Comparison of ENCODE assay signal across 12 cellular contexts in the genomic region with DNA sequence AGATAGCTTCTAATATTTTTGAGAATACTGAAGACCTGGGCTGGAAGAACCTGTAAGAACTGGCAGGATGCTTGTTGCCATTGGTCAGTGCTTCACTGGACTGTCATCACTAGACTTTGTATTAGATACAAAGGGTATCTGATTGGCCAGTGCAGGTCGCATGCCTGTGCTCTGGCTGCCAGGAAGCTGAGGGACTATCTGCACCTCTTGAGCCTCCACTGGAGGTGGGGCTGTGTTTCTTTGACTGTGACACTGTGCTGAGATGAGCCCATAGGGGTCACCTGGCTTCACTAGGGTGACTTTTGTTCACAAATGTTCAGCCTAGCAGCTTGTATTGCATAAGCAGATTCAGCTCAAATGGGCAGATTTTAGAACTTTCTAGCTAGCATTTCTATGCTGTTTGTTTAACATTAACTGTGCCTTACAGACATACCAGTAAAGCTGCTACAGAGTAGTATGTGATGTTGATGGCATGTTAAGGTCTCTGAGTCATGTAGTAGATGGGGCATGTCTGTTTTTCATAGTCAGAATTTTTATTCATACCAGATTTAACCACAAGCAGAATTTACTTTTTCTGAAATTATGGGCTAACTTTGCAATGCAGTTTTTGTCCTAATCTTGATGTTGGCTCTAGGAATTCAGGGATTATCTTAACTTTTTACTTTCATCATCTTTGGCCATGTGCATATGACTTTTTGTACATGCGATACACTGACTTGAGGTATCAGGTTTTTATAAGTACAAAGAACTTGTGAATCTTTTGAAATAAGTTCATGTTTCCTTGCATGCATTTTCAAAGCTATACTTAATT. TPM values are rescaled to one million over a fixed set of nuclear protein-coding genes. Genes with fewer than 3 reads are reported as not detected.
DNase-seq lines count a peak whose midpoint lies in the region; ATAC-seq and TF ChIP-seq lines count a peak whose summit lies in the region.
"Had no signal": no experiment of that assay in that cellular context is flagged by ENCODE, and none has a peak within 500 bp of the region (broad histone marks: within the 10 kb centered on the region; RNA-seq: fewer than 3 reads in every experiment).

No MANE protein-coding gene starts in this region.

- H3K36me3 ChIP-seq in osteoblast (ENCODE audit: insufficient read depth, low read length) (no peaks in the 10 kb centered on the region), Peyer's patch (no peaks in the 10 kb centered on the region)

- TF ChIP-seq CTCF in osteoblast (IDR thresholded peaks at IDR 0.05; ENCODE audit: extremely low read depth, low read depth, low read length) (no peak), GM10266 (IDR thresholded peaks at IDR 0.05; ENCODE audit: control insufficient read depth, insufficient read depth, low read depth, missing control alignments) (no peak), Peyer's patch (IDR thresholded peaks at IDR 0.05) (no peak)

- H3K4me1 ChIP-seq in osteoblast (ENCODE audit: insufficient read depth, low read length) (peaks cover 47% of the 10 kb centered on the region), Peyer's patch (no peaks in the 10 kb centered on the region)

- no peaks in the 10 kb centered on the region for H3K27me3 ChIP-seq in osteoblast (ENCODE audit: insufficient read depth, low read length)
- no peaks in the 10 kb centered on the region for H3K27me3 ChIP-seq in Peyer's patch
- H3K27me3 ChIP-seq: heart right ventricle had no signal

- DNase-seq in GM03348 (ENCODE audit: low spot score) (peak; percentile 81), fibroblast of peridontal ligament (ENCODE audit: extremely low read depth) (peak; percentile 96), osteoblast (ENCODE audit: insufficient read length, low spot score, missing footprints) (peak; percentile 71), GM10266 (ENCODE audit: extremely low spot score) (no peak), Peyer's patch (no peak)
- DNase-seq in activated CD4-positive, alpha-beta T cell treated with anti-CD3 and anti-CD28 coated beads for 48 hours: no peak
- DNase-seq: activated naive CD8-positive, alpha-beta T cell treated with anti-CD3 and anti-CD28 coated beads for 36 hours; COR-L47; heart right ventricle; NCI-H510A had no signal

- no peak for TF ChIP-seq POLR2A in Peyer's patch (IDR thresholded peaks at IDR 0.05)

- peak overlapping the region; percentile 67 for H3K4me2 ChIP-seq in osteoblast (ENCODE audit: insufficient read depth, low read length)

- no peak overlapping the region for H3K4me3 ChIP-seq in osteoblast (ENCODE audit: insufficient read depth, low read length)
- no peak overlapping the region for H3K4me3 ChIP-seq in Peyer's patch
- H3K4me3 ChIP-seq: heart right ventricle had no signal

- H3K9me3 ChIP-seq in osteoblast (ENCODE audit: low read depth, low read length): no peaks in the 10 kb centered on the region
- H3K9me3 ChIP-seq in Peyer's patch: no peaks in the 10 kb centered on the region

- peak; percentile 98 for ATAC-seq in SK-N-SH treated with all-trans-retinoic acid at 6 μM for 48 hours
- ATAC-seq in HG03469 (IDR thresholded peaks at IDR 0.05; ENCODE audit: unreplicated experiment): no peak

- no peaks in the 10 kb centered on the region for H3K79me2 ChIP-seq in osteoblast (ENCODE audit: insufficient read depth, low read length)

- H2AFZ ChIP-seq in osteoblast (ENCODE audit: low read length): no peak overlapping the region

- H4K20me1 ChIP-seq in osteoblast (ENCODE audit: insufficient read depth, low read length): no peaks in the 10 kb centered on the region

- H3K27ac ChIP-seq in osteoblast (ENCODE audit: low read depth, low read length) (peak overlapping the region; percentile 64), Peyer's patch (no peak overlapping the region)
- H3K27ac ChIP-seq: heart right ventricle had no signal

TF ChIP-seq in SK-N-SH treated with all-trans-retinoic acid at 6 μM for 48 hours, 23 proteins besides CTCF, POLR2A, EP300 and RAD21:
- TF ChIP-seq TSHZ2 (CRISPR knock-in tag; IDR thresholded peaks at IDR 0.05): no peak
- no peak for TF ChIP-seq OSR1 (CRISPR knock-in tag; IDR thresholded peaks at IDR 0.05)
- no peak for TF ChIP-seq PATZ1 (CRISPR knock-in tag; IDR thresholded peaks at IDR 0.05; ENCODE audit: borderline replicate concordance)
- TF ChIP-seq ZC3H10 (CRISPR knock-in tag; IDR thresholded peaks at IDR 0.05): no peak
- TF ChIP-seq BACH2 (CRISPR knock-in tag; IDR thresholded peaks at IDR 0.05; ENCODE audit: borderline replicate concordance): no peak
- TF ChIP-seq ARNTL (CRISPR knock-in tag; IDR thresholded peaks at IDR 0.05; ENCODE audit: borderline replicate concordance, low read depth): no peak
- no peak for TF ChIP-seq CSDC2 (CRISPR knock-in tag; IDR thresholded peaks at IDR 0.05)
- no peak for TF ChIP-seq RARB (CRISPR knock-in tag; IDR thresholded peaks at IDR 0.05)
- TF ChIP-seq ZNF8 (CRISPR knock-in tag; IDR thresholded peaks at IDR 0.05): no peak
- no peak for TF ChIP-seq ZFP30 (CRISPR knock-in tag; IDR thresholded peaks at IDR 0.05)
- no peak for TF ChIP-seq TCF4 (CRISPR knock-in tag; IDR thresholded peaks at IDR 0.05; ENCODE audit: borderline replicate concordance)
- TF ChIP-seq SNAI2 (CRISPR knock-in tag; IDR thresholded peaks at IDR 0.05): no peak

RNA-seq across cellular contexts. Expression of gene RHBDD1, which starts 56.1 kb away (rescaled TPM):
- 24.2 and 25.3 TPM in 2 replicates for total RNA-seq in osteoblast
- total RNA-seq in Peyer's patch: 10 to 100 TPM; 12.6 to 68.5 (median 30.6) TPM

Comparison
In these comparisons a context has a peak if more than half of its experiments do, and no peak if none do; other contexts are left out.
1. DNase-seq: peak in GM03348 (single experiment), fibroblast of peridontal ligament (single experiment) and osteoblast (single experiment); none in GM10266 (single experiment), Peyer's patch (0 of 3) and activated CD4-positive, alpha-beta T cell treated with anti-CD3 and anti-CD28 coated beads for 48 hours (single experiment).